ENCODE assay signal across 1 cellular context in the genomic region with DNA sequence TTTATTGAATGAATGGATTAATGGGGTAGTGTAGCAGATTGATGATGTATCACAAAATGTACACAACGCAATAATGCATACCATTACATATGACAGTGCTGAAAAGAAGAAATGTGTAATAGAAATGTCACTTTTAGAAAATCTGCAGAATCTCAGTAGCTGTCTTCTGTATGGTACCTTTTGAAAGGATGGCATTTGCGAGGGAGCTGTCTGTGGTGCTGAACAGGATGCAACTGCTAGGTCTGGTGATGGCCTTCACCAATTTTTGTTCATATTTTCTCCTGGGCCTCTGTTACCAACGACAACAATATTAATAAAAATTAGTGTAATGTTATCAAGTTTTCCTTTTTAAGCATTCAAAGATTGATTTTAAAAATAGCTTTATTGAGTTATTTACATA.
TF ChIP-seq lines count a peak whose summit lies in the region.

No MANE protein-coding gene starts in this region.

TF ChIP-seq in HepG2, 621 proteins besides CTCF, POLR2A, EP300 and RAD21 (continued from another document):
- TF ChIP-seq, protein P1, sequence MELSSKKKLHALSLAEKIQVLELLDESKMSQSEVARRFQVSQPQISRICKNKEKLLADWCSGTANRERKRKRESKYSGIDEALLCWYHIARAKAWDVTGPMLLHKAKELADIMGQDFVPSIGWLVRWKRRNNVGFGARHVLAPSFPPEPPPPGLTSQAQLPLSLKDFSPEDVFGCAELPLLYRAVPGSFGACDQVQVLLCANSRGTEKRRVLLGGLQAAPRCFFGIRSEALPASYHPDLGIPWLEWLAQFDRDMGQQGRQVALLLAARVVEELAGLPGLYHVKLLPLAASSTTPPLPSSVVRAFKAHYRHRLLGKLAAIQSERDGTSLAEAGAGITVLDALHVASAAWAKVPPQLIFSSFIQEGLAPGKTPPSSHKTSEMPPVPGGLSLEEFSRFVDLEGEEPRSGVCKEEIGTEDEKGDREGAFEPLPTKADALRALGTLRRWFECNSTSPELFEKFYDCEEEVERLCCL (CRISPR knock-in tag; IDR thresholded peaks at IDR 0.05; ENCODE audit: borderline replicate concordance) = no peak
- TF ChIP-seq NKX3-1 (CRISPR knock-in tag; IDR thresholded peaks at IDR 0.05) (0 out of 2 replicates have a peak, but pooled peaks have one; percentile 50), ZSCAN9 (CRISPR knock-in tag; IDR thresholded peaks at IDR 0.05; ENCODE audit: borderline replicate concordance) (peak; percentile 91), HOXA5 (CRISPR knock-in tag; IDR thresholded peaks at IDR 0.05) (0 out of 2 replicates have a peak, but pooled peaks have one; percentile 36), ZNF644 (CRISPR knock-in tag; IDR thresholded peaks at IDR 0.05; ENCODE audit: low read depth) (0 out of 2 replicates have a peak, but pooled peaks have one; percentile 25), ZNF205 (CRISPR knock-in tag; IDR thresholded peaks at IDR 0.05) (no peak), ZNF709 (CRISPR knock-in tag; IDR thresholded peaks at IDR 0.05) (no peak)
- TF ChIP-seq, protein P2, sequence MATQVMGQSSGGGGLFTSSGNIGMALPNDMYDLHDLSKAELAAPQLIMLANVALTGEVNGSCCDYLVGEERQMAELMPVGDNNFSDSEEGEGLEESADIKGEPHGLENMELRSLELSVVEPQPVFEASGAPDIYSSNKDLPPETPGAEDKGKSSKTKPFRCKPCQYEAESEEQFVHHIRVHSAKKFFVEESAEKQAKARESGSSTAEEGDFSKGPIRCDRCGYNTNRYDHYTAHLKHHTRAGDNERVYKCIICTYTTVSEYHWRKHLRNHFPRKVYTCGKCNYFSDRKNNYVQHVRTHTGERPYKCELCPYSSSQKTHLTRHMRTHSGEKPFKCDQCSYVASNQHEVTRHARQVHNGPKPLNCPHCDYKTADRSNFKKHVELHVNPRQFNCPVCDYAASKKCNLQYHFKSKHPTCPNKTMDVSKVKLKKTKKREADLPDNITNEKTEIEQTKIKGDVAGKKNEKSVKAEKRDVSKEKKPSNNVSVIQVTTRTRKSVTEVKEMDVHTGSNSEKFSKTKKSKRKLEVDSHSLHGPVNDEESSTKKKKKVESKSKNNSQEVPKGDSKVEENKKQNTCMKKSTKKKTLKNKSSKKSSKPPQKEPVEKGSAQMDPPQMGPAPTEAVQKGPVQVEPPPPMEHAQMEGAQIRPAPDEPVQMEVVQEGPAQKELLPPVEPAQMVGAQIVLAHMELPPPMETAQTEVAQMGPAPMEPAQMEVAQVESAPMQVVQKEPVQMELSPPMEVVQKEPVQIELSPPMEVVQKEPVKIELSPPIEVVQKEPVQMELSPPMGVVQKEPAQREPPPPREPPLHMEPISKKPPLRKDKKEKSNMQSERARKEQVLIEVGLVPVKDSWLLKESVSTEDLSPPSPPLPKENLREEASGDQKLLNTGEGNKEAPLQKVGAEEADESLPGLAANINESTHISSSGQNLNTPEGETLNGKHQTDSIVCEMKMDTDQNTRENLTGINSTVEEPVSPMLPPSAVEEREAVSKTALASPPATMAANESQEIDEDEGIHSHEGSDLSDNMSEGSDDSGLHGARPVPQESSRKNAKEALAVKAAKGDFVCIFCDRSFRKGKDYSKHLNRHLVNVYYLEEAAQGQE (IDR thresholded peaks at IDR 0.05; ENCODE audit: borderline replicate concordance in 1 of 2, low read depth in 1 of 2, low read length in 2 of 2) = peak; percentile 82 to 98
- TF ChIP-seq, protein P3, sequence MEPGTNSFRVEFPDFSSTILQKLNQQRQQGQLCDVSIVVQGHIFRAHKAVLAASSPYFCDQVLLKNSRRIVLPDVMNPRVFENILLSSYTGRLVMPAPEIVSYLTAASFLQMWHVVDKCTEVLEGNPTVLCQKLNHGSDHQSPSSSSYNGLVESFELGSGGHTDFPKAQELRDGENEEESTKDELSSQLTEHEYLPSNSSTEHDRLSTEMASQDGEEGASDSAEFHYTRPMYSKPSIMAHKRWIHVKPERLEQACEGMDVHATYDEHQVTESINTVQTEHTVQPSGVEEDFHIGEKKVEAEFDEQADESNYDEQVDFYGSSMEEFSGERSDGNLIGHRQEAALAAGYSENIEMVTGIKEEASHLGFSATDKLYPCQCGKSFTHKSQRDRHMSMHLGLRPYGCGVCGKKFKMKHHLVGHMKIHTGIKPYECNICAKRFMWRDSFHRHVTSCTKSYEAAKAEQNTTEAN (CRISPR knock-in tag; conservative IDR thresholded peaks at IDR 0.05) = 0 out of 2 replicates have a peak, but pooled peaks have one; percentile 40
- TF ChIP-seq, protein P4, sequence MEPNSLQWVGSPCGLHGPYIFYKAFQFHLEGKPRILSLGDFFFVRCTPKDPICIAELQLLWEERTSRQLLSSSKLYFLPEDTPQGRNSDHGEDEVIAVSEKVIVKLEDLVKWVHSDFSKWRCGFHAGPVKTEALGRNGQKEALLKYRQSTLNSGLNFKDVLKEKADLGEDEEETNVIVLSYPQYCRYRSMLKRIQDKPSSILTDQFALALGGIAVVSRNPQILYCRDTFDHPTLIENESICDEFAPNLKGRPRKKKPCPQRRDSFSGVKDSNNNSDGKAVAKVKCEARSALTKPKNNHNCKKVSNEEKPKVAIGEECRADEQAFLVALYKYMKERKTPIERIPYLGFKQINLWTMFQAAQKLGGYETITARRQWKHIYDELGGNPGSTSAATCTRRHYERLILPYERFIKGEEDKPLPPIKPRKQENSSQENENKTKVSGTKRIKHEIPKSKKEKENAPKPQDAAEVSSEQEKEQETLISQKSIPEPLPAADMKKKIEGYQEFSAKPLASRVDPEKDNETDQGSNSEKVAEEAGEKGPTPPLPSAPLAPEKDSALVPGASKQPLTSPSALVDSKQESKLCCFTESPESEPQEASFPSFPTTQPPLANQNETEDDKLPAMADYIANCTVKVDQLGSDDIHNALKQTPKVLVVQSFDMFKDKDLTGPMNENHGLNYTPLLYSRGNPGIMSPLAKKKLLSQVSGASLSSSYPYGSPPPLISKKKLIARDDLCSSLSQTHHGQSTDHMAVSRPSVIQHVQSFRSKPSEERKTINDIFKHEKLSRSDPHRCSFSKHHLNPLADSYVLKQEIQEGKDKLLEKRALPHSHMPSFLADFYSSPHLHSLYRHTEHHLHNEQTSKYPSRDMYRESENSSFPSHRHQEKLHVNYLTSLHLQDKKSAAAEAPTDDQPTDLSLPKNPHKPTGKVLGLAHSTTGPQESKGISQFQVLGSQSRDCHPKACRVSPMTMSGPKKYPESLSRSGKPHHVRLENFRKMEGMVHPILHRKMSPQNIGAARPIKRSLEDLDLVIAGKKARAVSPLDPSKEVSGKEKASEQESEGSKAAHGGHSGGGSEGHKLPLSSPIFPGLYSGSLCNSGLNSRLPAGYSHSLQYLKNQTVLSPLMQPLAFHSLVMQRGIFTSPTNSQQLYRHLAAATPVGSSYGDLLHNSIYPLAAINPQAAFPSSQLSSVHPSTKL (CRISPR knock-in tag; IDR thresholded peaks at IDR 0.05) = peak; percentile 39; the same call in 1 of the 2 replicates
- TF ChIP-seq, protein P5, sequence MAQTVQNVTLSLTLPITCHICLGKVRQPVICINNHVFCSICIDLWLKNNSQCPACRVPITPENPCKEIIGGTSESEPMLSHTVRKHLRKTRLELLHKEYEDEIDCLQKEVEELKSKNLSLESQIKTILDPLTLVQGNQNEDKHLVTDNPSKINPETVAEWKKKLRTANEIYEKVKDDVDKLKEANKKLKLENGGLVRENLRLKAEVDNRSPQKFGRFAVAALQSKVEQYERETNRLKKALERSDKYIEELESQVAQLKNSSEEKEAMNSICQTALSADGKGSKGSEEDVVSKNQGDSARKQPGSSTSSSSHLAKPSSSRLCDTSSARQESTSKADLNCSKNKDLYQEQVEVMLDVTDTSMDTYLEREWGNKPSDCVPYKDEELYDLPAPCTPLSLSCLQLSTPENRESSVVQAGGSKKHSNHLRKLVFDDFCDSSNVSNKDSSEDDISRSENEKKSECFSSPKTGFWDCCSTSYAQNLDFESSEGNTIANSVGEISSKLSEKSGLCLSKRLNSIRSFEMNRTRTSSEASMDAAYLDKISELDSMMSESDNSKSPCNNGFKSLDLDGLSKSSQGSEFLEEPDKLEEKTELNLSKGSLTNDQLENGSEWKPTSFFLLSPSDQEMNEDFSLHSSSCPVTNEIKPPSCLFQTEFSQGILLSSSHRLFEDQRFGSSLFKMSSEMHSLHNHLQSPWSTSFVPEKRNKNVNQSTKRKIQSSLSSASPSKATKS (CRISPR knock-in tag; IDR thresholded peaks at IDR 0.05) = no peak
